Comparison of ENCODE assay signal across 1 cellular context in the genomic region with DNA sequence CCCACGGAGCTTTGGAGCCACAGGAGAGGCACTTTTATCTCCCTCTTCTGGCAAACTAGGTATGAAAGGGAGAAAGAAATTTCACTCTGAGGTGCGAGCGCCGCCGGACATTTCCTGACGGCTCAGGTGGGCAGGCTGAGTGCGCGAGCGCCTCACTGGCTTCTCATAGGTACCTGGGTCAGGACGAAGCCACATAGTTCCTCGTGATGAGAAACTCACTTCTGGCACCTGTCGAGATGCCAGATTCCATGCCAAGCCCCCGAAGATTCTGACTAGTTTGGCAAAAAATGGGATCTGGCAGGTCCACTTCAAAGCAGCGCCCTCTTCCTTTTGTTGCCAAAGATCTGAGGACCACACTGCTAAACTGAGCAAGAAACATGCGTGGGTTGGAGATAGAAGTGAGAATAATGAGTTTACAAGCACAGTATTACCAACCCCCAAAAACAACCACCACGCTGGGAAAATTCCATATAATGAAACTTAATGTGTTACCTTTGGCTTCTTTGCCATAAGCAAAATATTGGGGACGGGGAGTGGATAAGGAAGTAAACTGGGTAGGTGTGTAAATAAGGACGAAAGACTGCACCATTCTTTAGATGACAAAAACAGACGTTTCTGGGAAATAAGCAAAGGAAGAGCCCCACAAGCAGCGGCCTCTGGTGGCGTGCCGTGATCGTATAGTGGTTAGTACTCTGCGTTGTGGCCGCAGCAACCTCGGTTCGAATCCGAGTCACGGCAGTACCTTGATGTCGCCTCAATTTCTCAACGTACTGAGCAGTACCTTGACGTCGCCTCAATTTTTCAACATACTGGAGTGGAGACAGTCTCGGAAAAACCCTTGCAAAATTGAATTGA.
A peak's percentile ranks its signal among the peaks of the same experiment; 100 is the strongest.
TF ChIP-seq lines count a peak whose summit lies in the region.

No MANE protein-coding gene starts in this region.

TF ChIP-seq in HepG2, 621 proteins besides CTCF, POLR2A, EP300 and RAD21 (continued from another document and continues in another):
- TF ChIP-seq CSRNP2 (CRISPR knock-in tag; conservative IDR thresholded peaks at IDR 0.05; ENCODE audit: low read depth) = no peak
- peak; percentile 39; the same call in 1 of the 2 replicates for TF ChIP-seq GMEB1 (CRISPR knock-in tag; IDR thresholded peaks at IDR 0.05; ENCODE audit: borderline replicate concordance)
- 0 out of 2 replicates have a peak, but pooled peaks have one; percentile 28 for TF ChIP-seq ZNF772 (CRISPR knock-in tag; IDR thresholded peaks at IDR 0.05)
- TF ChIP-seq HIVEP1 (CRISPR knock-in tag; IDR thresholded peaks at IDR 0.05) = no peak
- peak; percentile 4; the same call in 1 of the 2 replicates for TF ChIP-seq ZMYM3 (CRISPR knock-in tag; IDR thresholded peaks at IDR 0.05)
- TF ChIP-seq, protein P1, sequence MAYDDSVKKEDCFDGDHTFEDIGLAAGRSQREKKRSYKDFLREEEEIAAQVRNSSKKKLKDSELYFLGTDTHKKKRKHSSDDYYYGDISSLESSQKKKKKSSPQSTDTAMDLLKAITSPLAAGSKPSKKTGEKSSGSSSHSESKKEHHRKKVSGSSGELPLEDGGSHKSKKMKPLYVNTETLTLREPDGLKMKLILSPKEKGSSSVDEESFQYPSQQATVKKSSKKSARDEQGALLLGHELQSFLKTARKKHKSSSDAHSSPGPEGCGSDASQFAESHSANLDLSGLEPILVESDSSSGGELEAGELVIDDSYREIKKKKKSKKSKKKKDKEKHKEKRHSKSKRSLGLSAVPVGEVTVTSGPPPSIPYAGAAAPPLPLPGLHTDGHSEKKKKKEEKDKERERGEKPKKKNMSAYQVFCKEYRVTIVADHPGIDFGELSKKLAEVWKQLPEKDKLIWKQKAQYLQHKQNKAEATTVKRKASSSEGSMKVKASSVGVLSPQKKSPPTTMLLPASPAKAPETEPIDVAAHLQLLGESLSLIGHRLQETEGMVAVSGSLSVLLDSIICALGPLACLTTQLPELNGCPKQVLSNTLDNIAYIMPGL (CRISPR knock-in tag; IDR thresholded peaks at IDR 0.05; ENCODE audit: borderline replicate concordance in 1 of 2, low read depth in 1 of 2) = peak; percentile 85 to 86
- no peak for TF ChIP-seq KIAA2018 (CRISPR knock-in tag; IDR thresholded peaks at IDR 0.05; ENCODE audit: borderline replicate concordance)
- no peak for TF ChIP-seq PHF8 (CRISPR knock-in tag; IDR thresholded peaks at IDR 0.05)
- TF ChIP-seq ZNF512B (CRISPR knock-in tag; IDR thresholded peaks at IDR 0.05; ENCODE audit: borderline replicate concordance) = peak; percentile 72; the same call in 1 of the 2 replicates
- TF ChIP-seq, protein P2, sequence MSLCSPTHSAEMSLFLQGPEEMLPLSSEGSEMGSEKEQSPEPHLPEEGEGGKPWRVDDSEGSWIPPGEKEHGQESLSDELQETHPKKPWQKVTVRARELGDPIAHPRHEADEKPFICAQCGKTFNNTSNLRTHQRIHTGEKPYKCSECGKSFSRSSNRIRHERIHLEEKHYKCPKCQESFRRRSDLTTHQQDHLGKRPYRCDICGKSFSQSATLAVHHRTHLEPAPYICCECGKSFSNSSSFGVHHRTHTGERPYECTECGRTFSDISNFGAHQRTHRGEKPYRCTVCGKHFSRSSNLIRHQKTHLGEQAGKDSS (CRISPR knock-in tag; IDR thresholded peaks at IDR 0.05; ENCODE audit: borderline replicate concordance, low read depth) = 0 out of 2 replicates have a peak, but pooled peaks have one; percentile 25
- 0 out of 2 replicates have a peak, but pooled peaks have one; percentile 17 for TF ChIP-seq REPIN1 (CRISPR knock-in tag; IDR thresholded peaks at IDR 0.05; ENCODE audit: borderline replicate concordance, low read depth)
- peak; percentile 51; the same call in 1 of the 2 replicates for TF ChIP-seq ZNF644 (CRISPR knock-in tag; IDR thresholded peaks at IDR 0.05; ENCODE audit: low read depth)
- peak; percentile 47; the same call in 1 of the 2 replicates for TF ChIP-seq ATF2 (CRISPR knock-in tag; IDR thresholded peaks at IDR 0.05)
- TF ChIP-seq, protein P3, sequence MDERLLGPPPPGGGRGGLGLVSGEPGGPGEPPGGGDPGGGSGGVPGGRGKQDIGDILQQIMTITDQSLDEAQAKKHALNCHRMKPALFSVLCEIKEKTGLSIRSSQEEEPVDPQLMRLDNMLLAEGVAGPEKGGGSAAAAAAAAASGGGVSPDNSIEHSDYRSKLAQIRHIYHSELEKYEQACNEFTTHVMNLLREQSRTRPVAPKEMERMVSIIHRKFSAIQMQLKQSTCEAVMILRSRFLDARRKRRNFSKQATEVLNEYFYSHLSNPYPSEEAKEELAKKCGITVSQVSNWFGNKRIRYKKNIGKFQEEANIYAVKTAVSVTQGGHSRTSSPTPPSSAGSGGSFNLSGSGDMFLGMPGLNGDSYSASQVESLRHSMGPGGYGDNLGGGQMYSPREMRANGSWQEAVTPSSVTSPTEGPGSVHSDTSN (CRISPR knock-in tag; IDR thresholded peaks at IDR 0.05) = no peak
- peak; percentile 30 for TF ChIP-seq XRCC5 (optimal IDR thresholded peaks at IDR 0.05; ENCODE audit: low read length)
- no peak for TF ChIP-seq U2AF2 (IDR thresholded peaks at IDR 0.05; ENCODE audit: low read depth, low read length)
- TF ChIP-seq, protein P4, sequence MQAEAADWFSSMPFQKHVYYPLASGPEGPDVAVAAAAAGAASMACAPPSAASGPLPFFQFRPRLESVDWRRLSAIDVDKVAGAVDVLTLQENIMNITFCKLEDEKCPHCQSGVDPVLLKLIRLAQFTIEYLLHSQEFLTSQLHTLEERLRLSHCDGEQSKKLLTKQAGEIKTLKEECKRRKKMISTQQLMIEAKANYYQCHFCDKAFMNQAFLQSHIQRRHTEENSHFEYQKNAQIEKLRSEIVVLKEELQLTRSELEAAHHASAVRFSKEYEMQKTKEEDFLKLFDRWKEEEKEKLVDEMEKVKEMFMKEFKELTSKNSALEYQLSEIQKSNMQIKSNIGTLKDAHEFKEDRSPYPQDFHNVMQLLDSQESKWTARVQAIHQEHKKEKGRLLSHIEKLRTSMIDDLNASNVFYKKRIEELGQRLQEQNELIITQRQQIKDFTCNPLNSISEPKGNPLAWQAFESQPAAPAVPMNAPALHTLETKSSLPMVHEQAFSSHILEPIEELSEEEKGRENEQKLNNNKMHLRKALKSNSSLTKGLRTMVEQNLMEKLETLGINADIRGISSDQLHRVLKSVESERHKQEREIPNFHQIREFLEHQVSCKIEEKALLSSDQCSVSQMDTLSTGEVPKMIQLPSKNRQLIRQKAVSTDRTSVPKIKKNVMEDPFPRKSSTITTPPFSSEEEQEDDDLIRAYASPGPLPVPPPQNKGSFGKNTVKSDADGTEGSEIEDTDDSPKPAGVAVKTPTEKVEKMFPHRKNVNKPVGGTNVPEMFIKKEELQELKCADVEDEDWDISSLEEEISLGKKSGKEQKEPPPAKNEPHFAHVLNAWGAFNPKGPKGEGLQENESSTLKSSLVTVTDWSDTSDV (CRISPR knock-in tag; IDR thresholded peaks at IDR 0.05) = no peak
- peak; percentile 39; the same call in 1 of the 2 replicates for TF ChIP-seq FOXA3 (CRISPR knock-in tag; IDR thresholded peaks at IDR 0.05)
- TF ChIP-seq PHF21A (CRISPR knock-in tag; IDR thresholded peaks at IDR 0.05) = peak; percentile 61; the same call in 1 of the 2 replicates
